In the genomic region with DNA sequence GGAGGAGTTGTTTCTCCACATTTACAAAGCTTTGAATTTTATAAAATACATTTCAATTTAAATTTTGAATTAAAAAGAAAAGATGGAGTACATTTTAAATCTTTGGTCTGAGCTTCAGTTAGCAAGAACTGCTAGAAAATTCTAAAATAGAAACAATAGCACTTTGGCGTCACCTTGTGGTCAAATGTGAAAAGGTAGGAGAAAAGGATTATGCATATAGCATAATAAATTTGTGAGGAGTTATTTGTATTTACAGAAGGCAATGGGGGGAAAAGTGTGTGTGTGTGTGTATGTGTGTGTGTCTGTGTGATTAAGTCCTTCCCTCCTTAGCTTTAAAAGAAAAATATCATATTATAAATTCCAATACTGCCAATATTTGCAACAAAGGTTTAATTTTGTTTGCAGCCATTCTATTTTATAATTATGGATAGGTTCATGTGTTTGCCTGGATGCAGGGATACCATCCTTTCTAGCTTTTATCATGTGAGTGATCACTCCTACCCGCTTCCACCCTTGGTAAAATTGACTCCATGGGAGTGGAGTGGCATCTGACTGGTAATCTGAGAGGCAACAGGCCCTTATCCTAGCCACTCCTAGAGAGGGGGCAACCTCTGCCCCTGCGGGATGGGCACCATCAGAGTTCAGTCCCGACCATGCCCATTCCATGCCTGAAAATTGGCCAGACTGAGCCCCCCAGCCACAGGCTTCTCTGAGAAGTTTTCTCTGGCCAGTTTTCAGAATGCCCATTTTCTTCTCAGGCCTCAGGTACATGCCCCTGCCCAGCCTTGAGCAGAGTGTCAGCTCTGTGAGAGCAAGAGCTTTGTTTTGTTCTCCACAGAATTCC, we compare ENCODE assay signal across 1 cellular context.
TF ChIP-seq lines count a peak whose summit lies in the region.

No MANE protein-coding gene starts in this region.

TF ChIP-seq in K562, 482 proteins besides CTCF, POLR2A, EP300 and RAD21 (continued from another document and continues in another):
- TF ChIP-seq HBP1 (CRISPR knock-in tag; IDR thresholded peaks at IDR 0.05) = no peak
- no peak for TF ChIP-seq CTCFL (IDR thresholded peaks at IDR 0.05; ENCODE audit: borderline replicate concordance, insufficient read depth, low read depth, low read length, poor library complexity, severe bottlenecking)
- TF ChIP-seq ESRRB (CRISPR knock-in tag; IDR thresholded peaks at IDR 0.05; ENCODE audit: borderline replicate concordance) = no peak
- no peak for TF ChIP-seq ZKSCAN8 (CRISPR knock-in tag; IDR thresholded peaks at IDR 0.05)
- no peak for TF ChIP-seq ZNF696 (CRISPR knock-in tag; conservative IDR thresholded peaks at IDR 0.05)
- TF ChIP-seq E2F8 (IDR thresholded peaks at IDR 0.05; ENCODE audit: low read depth, partially characterized antibody) = no peak
- TF ChIP-seq SMARCA4 (IDR thresholded peaks at IDR 0.05) = no peak
- TF ChIP-seq ZBTB43 (CRISPR knock-in tag; IDR thresholded peaks at IDR 0.05) = no peak
- no peak for TF ChIP-seq ATF2 (CRISPR knock-in tag; IDR thresholded peaks at IDR 0.05)
- no peak for TF ChIP-seq NFYB (IDR thresholded peaks at IDR 0.05; ENCODE audit: extremely low read depth, insufficient read length)
- no peak for TF ChIP-seq ZBTB5 (IDR thresholded peaks at IDR 0.05)
- TF ChIP-seq CXXC5 (CRISPR knock-in tag; IDR thresholded peaks at IDR 0.05) = no peak
- TF ChIP-seq GABPA (tag; conservative IDR thresholded peaks at IDR 0.05; ENCODE audit: low read depth) = no peak
- TF ChIP-seq ZNF217 (CRISPR knock-in tag; IDR thresholded peaks at IDR 0.05) = no peak
- no peak for TF ChIP-seq CAMTA2 (CRISPR knock-in tag; conservative IDR thresholded peaks at IDR 0.05)
- TF ChIP-seq NCOR1 (IDR thresholded peaks at IDR 0.05) = no peak
- no peak for TF ChIP-seq SETDB1 (IDR thresholded peaks at IDR 0.05; ENCODE audit: low read length)
- no peak for TF ChIP-seq RHOXF2B (CRISPR knock-in tag; conservative IDR thresholded peaks at IDR 0.05)
- no peak for TF ChIP-seq ZNF24 (IDR thresholded peaks at IDR 0.05)
- no peak for TF ChIP-seq RBM22 (IDR thresholded peaks at IDR 0.05; ENCODE audit: low read depth, low read length, poor library complexity, severe bottlenecking)
- TF ChIP-seq ARID2 (IDR thresholded peaks at IDR 0.05) = peak; percentile 86
- no peak for TF ChIP-seq YBX1 (IDR thresholded peaks at IDR 0.05)
- TF ChIP-seq HEY1 (CRISPR knock-in tag; IDR thresholded peaks at IDR 0.05; ENCODE audit: borderline replicate concordance) = no peak
- TF ChIP-seq SMC3 (conservative IDR thresholded peaks at IDR 0.05; ENCODE audit: insufficient read depth, low read depth, low read length) = peak; percentile 96
- no peak for TF ChIP-seq ZNF274 (IDR thresholded peaks at IDR 0.05; ENCODE audit: borderline replicate concordance, low read depth, low read length)
- no peak for TF ChIP-seq ETV5 (CRISPR knock-in tag; IDR thresholded peaks at IDR 0.05; ENCODE audit: low read depth)
- TF ChIP-seq POLR2B (IDR thresholded peaks at IDR 0.05; ENCODE audit: low read depth, partially characterized antibody) = no peak
- no peak for TF ChIP-seq KLF13 (tag; IDR thresholded peaks at IDR 0.05; ENCODE audit: borderline replicate concordance, low read depth)
- TF ChIP-seq ZFX (CRISPR knock-in tag; IDR thresholded peaks at IDR 0.05) = no peak
- no peak for TF ChIP-seq SUPT5H (IDR thresholded peaks at IDR 0.05)
- no peak for TF ChIP-seq TCF7L2 (IDR thresholded peaks at IDR 0.05; ENCODE audit: low read depth, low read length)
- 0 out of 2 replicates have a peak, but pooled peaks have one; percentile 29 for TF ChIP-seq POLR2H (tag; IDR thresholded peaks at IDR 0.05; ENCODE audit: low read depth)
- no peak for TF ChIP-seq BACH1 (tag; IDR thresholded peaks at IDR 0.05)
- no peak for TF ChIP-seq ARID1B (IDR thresholded peaks at IDR 0.05)
- no peak for TF ChIP-seq DDX20 (tag; IDR thresholded peaks at IDR 0.05; ENCODE audit: low read depth)
- TF ChIP-seq TSC22D4 (tag; IDR thresholded peaks at IDR 0.05) = no peak
- TF ChIP-seq KAT8 (IDR thresholded peaks at IDR 0.05; ENCODE audit: low read depth) = no peak
- 0 out of 2 replicates have a peak, but pooled peaks have one; percentile 59 for TF ChIP-seq CC2D1A (IDR thresholded peaks at IDR 0.05)
- 0 out of 4 replicates have a peak, but pooled peaks of 1 of the 2 experiments have one; percentile 34 for TF ChIP-seq FOXK2 (conservative IDR thresholded peaks at IDR 0.05 in 1 of 2, IDR thresholded peaks at IDR 0.05 in 1 of 2; ENCODE audit: low read depth in 2 of 2)
- TF ChIP-seq, protein P1, sequence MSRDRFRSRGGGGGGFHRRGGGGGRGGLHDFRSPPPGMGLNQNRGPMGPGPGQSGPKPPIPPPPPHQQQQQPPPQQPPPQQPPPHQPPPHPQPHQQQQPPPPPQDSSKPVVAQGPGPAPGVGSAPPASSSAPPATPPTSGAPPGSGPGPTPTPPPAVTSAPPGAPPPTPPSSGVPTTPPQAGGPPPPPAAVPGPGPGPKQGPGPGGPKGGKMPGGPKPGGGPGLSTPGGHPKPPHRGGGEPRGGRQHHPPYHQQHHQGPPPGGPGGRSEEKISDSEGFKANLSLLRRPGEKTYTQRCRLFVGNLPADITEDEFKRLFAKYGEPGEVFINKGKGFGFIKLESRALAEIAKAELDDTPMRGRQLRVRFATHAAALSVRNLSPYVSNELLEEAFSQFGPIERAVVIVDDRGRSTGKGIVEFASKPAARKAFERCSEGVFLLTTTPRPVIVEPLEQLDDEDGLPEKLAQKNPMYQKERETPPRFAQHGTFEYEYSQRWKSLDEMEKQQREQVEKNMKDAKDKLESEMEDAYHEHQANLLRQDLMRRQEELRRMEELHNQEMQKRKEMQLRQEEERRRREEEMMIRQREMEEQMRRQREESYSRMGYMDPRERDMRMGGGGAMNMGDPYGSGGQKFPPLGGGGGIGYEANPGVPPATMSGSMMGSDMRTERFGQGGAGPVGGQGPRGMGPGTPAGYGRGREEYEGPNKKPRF (IDR thresholded peaks at IDR 0.05; ENCODE audit: low read depth, low read length) = no peak
- TF ChIP-seq HMG20B (CRISPR knock-in tag; IDR thresholded peaks at IDR 0.05) = no peak
- TF ChIP-seq, protein P2, sequence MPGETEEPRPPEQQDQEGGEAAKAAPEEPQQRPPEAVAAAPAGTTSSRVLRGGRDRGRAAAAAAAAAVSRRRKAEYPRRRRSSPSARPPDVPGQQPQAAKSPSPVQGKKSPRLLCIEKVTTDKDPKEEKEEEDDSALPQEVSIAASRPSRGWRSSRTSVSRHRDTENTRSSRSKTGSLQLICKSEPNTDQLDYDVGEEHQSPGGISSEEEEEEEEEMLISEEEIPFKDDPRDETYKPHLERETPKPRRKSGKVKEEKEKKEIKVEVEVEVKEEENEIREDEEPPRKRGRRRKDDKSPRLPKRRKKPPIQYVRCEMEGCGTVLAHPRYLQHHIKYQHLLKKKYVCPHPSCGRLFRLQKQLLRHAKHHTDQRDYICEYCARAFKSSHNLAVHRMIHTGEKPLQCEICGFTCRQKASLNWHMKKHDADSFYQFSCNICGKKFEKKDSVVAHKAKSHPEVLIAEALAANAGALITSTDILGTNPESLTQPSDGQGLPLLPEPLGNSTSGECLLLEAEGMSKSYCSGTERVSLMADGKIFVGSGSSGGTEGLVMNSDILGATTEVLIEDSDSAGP (CRISPR knock-in tag; IDR thresholded peaks at IDR 0.05) = no peak
- 0 out of 2 replicates have a peak, but pooled peaks have one; percentile 37 for TF ChIP-seq MEF2A (IDR thresholded peaks at IDR 0.05; ENCODE audit: control insufficient read depth, low read depth, low read length)
- peak; percentile 93 for TF ChIP-seq DEAF1 (CRISPR knock-in tag; IDR thresholded peaks at IDR 0.05)
- TF ChIP-seq PRPF4 (IDR thresholded peaks at IDR 0.05; ENCODE audit: insufficient read depth, low read depth, low read length, poor library complexity, severe bottlenecking) = no peak
- no peak for TF ChIP-seq MAFG (tag; conservative IDR thresholded peaks at IDR 0.05)
- TF ChIP-seq ZNF316 (IDR thresholded peaks at IDR 0.05) = no peak
- no peak for TF ChIP-seq ZSCAN32 (CRISPR knock-in tag; IDR thresholded peaks at IDR 0.05)
- no peak for TF ChIP-seq HDAC6 (IDR thresholded peaks at IDR 0.05; ENCODE audit: low read depth, low read length)
- no peak for TF ChIP-seq DMBX1 (CRISPR knock-in tag; IDR thresholded peaks at IDR 0.05; ENCODE audit: borderline replicate concordance)
